17 cellular contexts compared by ENCODE assay signal in the genomic region with DNA sequence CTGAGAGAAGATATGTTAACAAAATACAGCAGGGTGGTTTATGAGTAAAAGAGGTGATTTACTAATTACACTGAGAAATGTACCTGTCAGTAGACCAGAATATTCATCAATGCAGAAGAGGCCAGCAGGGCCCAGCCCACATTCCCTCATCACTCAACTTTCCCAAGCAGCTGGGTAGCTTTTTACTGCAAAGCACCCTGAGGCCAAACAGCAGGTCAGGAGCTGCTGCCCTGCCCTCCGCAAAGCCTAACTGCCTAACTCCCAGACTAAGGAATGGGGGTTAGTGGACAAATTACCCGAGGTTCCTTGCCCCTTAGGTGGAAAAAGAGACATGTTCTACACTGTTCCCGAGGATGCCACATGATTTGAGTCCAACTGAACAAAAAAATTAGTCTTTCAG.
DNase-seq lines count a peak whose midpoint lies in the region; ATAC-seq and TF ChIP-seq lines count a peak whose summit lies in the region.
"Had no signal": no experiment of that assay in that cellular context is flagged by ENCODE, and none has a peak within 500 bp of the region (broad histone marks: within the 10 kb centered on the region; RNA-seq: fewer than 3 reads in every experiment).

No MANE protein-coding gene starts in this region.

- H3K4me1 ChIP-seq in DOHH2 (ENCODE audit: control insufficient read depth, low read length) (peaks cover 71% of the 10 kb centered on the region), foreskin keratinocyte (peaks cover 6% of the 10 kb centered on the region)

- H3K4me3 ChIP-seq in DOHH2 (ENCODE audit: low read length) = no peak overlapping the region
- H3K4me3 ChIP-seq: left lung had no signal

- peaks cover 70% of the 10 kb centered on the region for H3K36me3 ChIP-seq in DOHH2 (ENCODE audit: control insufficient read depth, low read length)
- H3K36me3 ChIP-seq: brain microvascular endothelial cell, left lung had no signal

- H3K79me2 ChIP-seq in DOHH2 (ENCODE audit: control insufficient read depth, low read length) = peaks cover 99% of the 10 kb centered on the region

- H4K20me1 ChIP-seq in DOHH2 (ENCODE audit: control insufficient read depth, insufficient read depth, low read depth, low read length) = peaks cover 13% of the 10 kb centered on the region

- intact Hi-C loops in sciatic nerve (cut with DNase I) = no loop called here

- no peaks in the 10 kb centered on the region for H3K9me2 ChIP-seq in DOHH2 (replicated peaks; ENCODE audit: control insufficient read depth, low read length)

- ATAC-seq in foreskin keratinocyte = peak; percentile 39
- ATAC-seq in sciatic nerve = peak; percentile 15
- ATAC-seq: left lung had no signal

- DNase-seq in RPMI7951 (ENCODE audit: low read depth) (peak; percentile 30), foreskin keratinocyte (peak in 1 of 2 donors; percentile 46), sciatic nerve (ENCODE audit: low spot score) (no peak), RPMI8226 (no peak), HCEC 1CT (no peak)
- DNase-seq in activated CD4-positive, alpha-beta T cell treated with anti-CD3 and anti-CD28 coated beads, Interleukin-2, amount 50 U/mL, for 1 hour = no peak
- DNase-seq: activated CD4-positive, alpha-beta memory T cell treated with anti-CD3 and anti-CD28 coated beads, Interleukin-2, amount 10 ng/mL, durations not matched to agents 7 days and 5 days; activated naive CD8-positive, alpha-beta T cell treated with anti-CD3 and anti-CD28 coated beads for 36 hours; activated T-cell treated with anti-CD3 and anti-CD28 coated beads, Interleukin-2, amount 50 U/mL, for 48 hours; brain microvascular endothelial cell; effector memory CD4-positive, alpha-beta T cell; left lung; NCI-H1092 treated with DMSO at 0.1 percent for 48 hours; NCI-H748 treated with DMSO at 0.1 percent for 48 hours; retina; SW 1271 had no signal

- peak overlapping the region; percentile 8; the same call in 1 of the 2 replicates for H3K4me2 ChIP-seq in DOHH2 (ENCODE audit: low read length)

- no peak for TF ChIP-seq CTCF in DOHH2 (IDR thresholded peaks at IDR 0.05; ENCODE audit: low read depth, low read length, poor library complexity, severe bottlenecking)
- TF ChIP-seq CTCF in foreskin keratinocyte (conservative IDR thresholded peaks at IDR 0.05) = no peak

- peaks cover 3% of the 10 kb centered on the region; the same call in 1 of the 2 replicates for H3K9me3 ChIP-seq in DOHH2 (ENCODE audit: control insufficient read depth, insufficient read depth, low read length)

- no peak overlapping the region for H3K27ac ChIP-seq in DOHH2 (ENCODE audit: low read depth, low read length)
- H3K27ac ChIP-seq in foreskin keratinocyte = no peak overlapping the region
- H3K27ac ChIP-seq: brain microvascular endothelial cell had no signal

- peaks cover 6% of the 10 kb centered on the region; the same call in 1 of the 2 replicates for H3F3A ChIP-seq in DOHH2 (ENCODE audit: control insufficient read depth, insufficient read depth)

- no peaks in the 10 kb centered on the region for H3K27me3 ChIP-seq in DOHH2 (ENCODE audit: control insufficient read depth, low read length)
- H3K27me3 ChIP-seq in foreskin keratinocyte = no peaks in the 10 kb centered on the region
- H3K27me3 ChIP-seq: brain microvascular endothelial cell, left lung had no signal
